ENCODE assay signal across 11 cellular contexts in the genomic region with DNA sequence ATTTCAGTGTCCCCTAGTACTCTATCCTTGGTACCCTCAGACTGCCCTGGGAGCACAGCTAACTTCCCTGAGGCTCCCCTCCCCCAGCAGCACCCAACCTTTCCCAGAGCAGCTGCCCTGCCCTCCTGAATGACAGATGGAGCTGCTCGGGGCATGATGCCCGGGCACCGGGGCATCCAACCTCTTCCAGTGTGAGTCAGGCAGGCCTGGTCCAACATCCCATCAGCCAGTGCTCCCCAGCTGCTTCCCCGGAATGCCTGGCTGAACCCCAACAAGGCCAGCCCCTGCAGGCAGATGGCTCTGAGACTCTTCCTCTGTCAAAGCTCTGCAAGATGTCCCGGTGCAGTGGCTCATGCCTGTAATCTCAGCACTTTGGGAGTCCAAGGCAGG. TPM values are rescaled to one million over a fixed set of nuclear protein-coding genes. Genes with fewer than 3 reads are reported as not detected.
DNase-seq lines count a peak whose midpoint lies in the region; ATAC-seq, FAIRE-seq and TF ChIP-seq lines count a peak whose summit lies in the region.
"Had no signal": no experiment of that assay in that cellular context is flagged by ENCODE, and none has a peak within 500 bp of the region (broad histone marks: within the 10 kb centered on the region; RNA-seq: fewer than 3 reads in every experiment).

No MANE protein-coding gene starts in this region.

- H3K4me1 ChIP-seq in SJCRH30 (peaks cover 31% of the 10 kb centered on the region), small intestine (ENCODE audit: control insufficient read depth in 2 of 2, insufficient read depth in 1 of 2, low read depth in 1 of 2, low read length in 1 of 2) (peaks cover 6 to 10% of the 10 kb centered on the region in 2 donors)

- FAIRE-seq in H54 (lab: Jason Lieb, UNC): peak; percentile 73
- FAIRE-seq in small intestine (lab: Jason Lieb, UNC): no peak
- FAIRE-seq: TTC549 had no signal

- 20 to 44% (median 40%) methylated on average over 5 of the region's 5 CpGs for WGBS in small intestine, 3 donors

- H3K9me3 ChIP-seq in SJCRH30 (replicated peaks) (no peaks in the 10 kb centered on the region), small intestine (ENCODE audit: control insufficient read depth, low read depth) (no peaks in the 10 kb centered on the region)
- H3K9me3 ChIP-seq: thoracic aorta had no signal

- ATAC-seq in left ventricle myocardium superior (peak; percentile 41), HG03196 (IDR thresholded peaks at IDR 0.05; ENCODE audit: unreplicated experiment) (no peak), HG02642 (IDR thresholded peaks at IDR 0.05; ENCODE audit: poor library complexity, unreplicated experiment) (no peak)
- ATAC-seq: activated naive CD4-positive, alpha-beta T cell treated with anti-CD3 and anti-CD28 coated beads, Interleukin-2, amount 50 U/mL, for 72 hours had no signal

- H3K27ac ChIP-seq in SJCRH30 (peak overlapping the region; percentile 39), small intestine (ENCODE audit: low read depth in 1 of 2, low read length in 1 of 2) (peak overlapping the region; percentile 69 to 93)
- H3K27ac ChIP-seq: thoracic aorta had no signal

- H3K27me3 ChIP-seq in SJCRH30 (no peaks in the 10 kb centered on the region), small intestine (ENCODE audit: control insufficient read depth in 2 of 2, insufficient read depth in 2 of 2, low read length in 2 of 2) (no peaks in the 10 kb centered on the region)

- no peak overlapping the region for H3K4me3 ChIP-seq in SJCRH30
- no peak overlapping the region for H3K4me3 ChIP-seq in small intestine (ENCODE audit: low read depth in 1 of 2, low read length in 2 of 2)
- H3K4me3 ChIP-seq: thoracic aorta had no signal

- no peak for TF ChIP-seq POLR2A in H54 (IDR thresholded peaks at IDR 0.05; ENCODE audit: low read depth, low read length)

- intact Hi-C loops in left ventricle myocardium superior (cut with micrococcal nuclease): no loop called here

- peak; percentile 83 for DNase-seq in H54 (ENCODE audit: insufficient read length, low spot score)
- peak in 1 of 2 experiments; percentile 27 for DNase-seq in SJCRH30
- DNase-seq in left ventricle myocardium superior: no peak
- peak; percentile 69 for DNase-seq in small intestine
- no peak for DNase-seq in OCI-M1 (lab: John Stamatoyannopoulos, UW)
- no peak for DNase-seq in NCI-H1436 (lab: John Stamatoyannopoulos, UW)

- no peaks in the 10 kb centered on the region for H3K36me3 ChIP-seq in SJCRH30
- H3K36me3 ChIP-seq in small intestine (ENCODE audit: control insufficient read depth in 2 of 2, insufficient read depth in 2 of 2, low read length in 2 of 2): no peaks in the 10 kb centered on the region
- H3K36me3 ChIP-seq: thoracic aorta had no signal

RNA-seq across cellular contexts. Expression of a gene that starts 11.9 kb away (rescaled TPM):
- 12.2 and 13.5 TPM in 2 replicates for total RNA-seq in SJCRH30 (2014; rRNA removed; shearing (Covaris generic))
- 8.3 TPM for total RNA-seq in left ventricle myocardium superior
- polyA plus RNA-seq in small intestine: 10 to 100 TPM; 43.2 to 72.1 (median 47.0) TPM

RNA-seq across cellular contexts. Expression of a gene that starts 22.6 kb away (rescaled TPM):
- 0.04 TPM in 1 of 2 replicates, not detected in the other for total RNA-seq in SJCRH30 (2014; rRNA removed; shearing (Covaris generic))
- not detected for total RNA-seq in left ventricle myocardium superior
- 1 to 10 TPM in 1 of 3 donors, under 1 TPM in 1, not detected in 1; 0.81 to 4.0 TPM for polyA plus RNA-seq in small intestine

Comparison
In these comparisons a context has a peak if more than half of its experiments do, and no peak if none do; other contexts are left out.
1. DNase-seq: peak in H54 (single experiment) and small intestine (single experiment); none in left ventricle myocardium superior (single experiment), OCI-M1 (single experiment) and NCI-H1436 (single experiment).